ENCODE assay signal across 19 cellular contexts in the genomic region with DNA sequence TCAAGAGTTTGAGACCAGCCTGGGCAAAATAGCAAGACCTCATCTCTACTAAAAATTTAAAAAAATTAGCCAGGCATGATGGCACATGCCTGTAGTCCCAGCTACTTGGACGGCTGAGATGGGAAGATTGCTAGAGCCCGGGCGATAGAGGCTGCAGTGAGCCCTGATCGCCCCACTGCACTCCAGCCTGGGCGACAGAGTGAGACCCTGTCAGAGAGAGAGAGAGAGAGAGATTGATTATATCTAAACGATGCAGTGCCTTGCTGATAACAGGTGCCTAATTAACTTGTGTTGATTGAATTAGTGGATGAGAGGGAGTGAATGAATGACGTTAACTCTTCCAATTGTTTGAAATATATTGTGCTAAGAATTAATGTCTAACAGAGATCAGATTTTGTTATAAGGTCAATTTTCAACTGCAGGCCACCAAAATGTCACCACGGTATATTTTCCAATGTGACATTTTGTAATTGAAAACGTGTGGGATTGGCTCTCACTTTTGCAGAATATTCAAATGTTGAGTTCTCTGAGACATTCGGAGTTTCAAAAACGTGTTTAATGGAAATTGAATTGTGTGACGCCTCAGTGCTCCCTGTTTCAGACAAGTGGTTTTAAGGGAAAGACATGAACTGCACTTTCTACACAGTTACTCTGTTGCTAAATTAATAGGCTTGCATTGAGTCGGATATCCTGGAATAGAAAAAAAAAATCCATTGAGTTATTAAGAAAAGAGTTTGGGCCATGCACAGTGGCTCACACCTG.
"Had no signal": no experiment of that assay in that cellular context is flagged by ENCODE, and none has a peak within 500 bp of the region (broad histone marks: within the 10 kb centered on the region; RNA-seq: fewer than 3 reads in every experiment).

No MANE protein-coding gene starts in this region.

- H3K36me3 ChIP-seq: adrenal gland, gastroesophageal sphincter, ovary, upper lobe of right lung had no signal

- H3K27ac ChIP-seq: adrenal gland, gastroesophageal sphincter, ovary, SK-N-MC, upper lobe of right lung had no signal

- H3K9me3 ChIP-seq: adrenal gland, gastroesophageal sphincter, ovary, right lobe of liver, upper lobe of right lung had no signal

- H3K27me3 Mint-ChIP-seq: activated CD8-positive, alpha-beta memory T cell treated with anti-CD3 and anti-CD28 coated beads, Interleukin-2, amount 10 ng/mL, durations not matched to agents 7 days and 5 days had no signal

- DNase-seq: activated CD8-positive, alpha-beta memory T cell treated with anti-CD3 and anti-CD28 coated beads, Interleukin-2, amount 10 ng/mL, durations not matched to agents 7 days and 5 days; activated naive CD4-positive, alpha-beta T cell treated with anti-CD3 and anti-CD28 coated beads, Interleukin-2, amount 50 U/mL, for 16 hours; activated T-cell treated with anti-CD3 and anti-CD28 coated beads, Interleukin-2, amount 50 U/mL, for 1 hour; cerebellar nuclear complex; cortex of kidney; immature natural killer cell; kidney glomerular epithelial cell; left ventricle myocardium superior; ovary; right lobe of liver; small intestine; stimulated activated CD4-positive, alpha-beta T cell treated with anti-CD3 and anti-CD28 coated beads, Interleukin-2, amount 100 ng/mL, for 48 hours; T-helper 1 cell; T1000; upper lobe of right lung had no signal

- H3K4me1 ChIP-seq: gastroesophageal sphincter, upper lobe of right lung had no signal

- H3K4me3 ChIP-seq: adrenal gland, gastroesophageal sphincter, ovary, right lobe of liver, SK-N-MC, upper lobe of right lung had no signal

- H3K27me3 ChIP-seq: adrenal gland, gastroesophageal sphincter, ovary, right lobe of liver, upper lobe of right lung had no signal

- H3K36me3 Mint-ChIP-seq: activated CD8-positive, alpha-beta memory T cell treated with anti-CD3 and anti-CD28 coated beads, Interleukin-2, amount 10 ng/mL, durations not matched to agents 7 days and 5 days had no signal

- H3K27ac Mint-ChIP-seq: activated CD8-positive, alpha-beta memory T cell treated with anti-CD3 and anti-CD28 coated beads, Interleukin-2, amount 10 ng/mL, durations not matched to agents 7 days and 5 days; immature natural killer cell had no signal

- H3K4me1 Mint-ChIP-seq: activated CD8-positive, alpha-beta memory T cell treated with anti-CD3 and anti-CD28 coated beads, Interleukin-2, amount 10 ng/mL, durations not matched to agents 7 days and 5 days had no signal

- H3K4me3 Mint-ChIP-seq: activated CD8-positive, alpha-beta memory T cell treated with anti-CD3 and anti-CD28 coated beads, Interleukin-2, amount 10 ng/mL, durations not matched to agents 7 days and 5 days; immature natural killer cell had no signal

- ATAC-seq: activated CD8-positive, alpha-beta memory T cell treated with anti-CD3 and anti-CD28 coated beads, Interleukin-2, amount 10 ng/mL, durations not matched to agents 7 days and 5 days; esophagus mucosa; gastroesophageal sphincter; left ventricle myocardium superior; right lobe of liver; upper lobe of right lung had no signal
